1 cellular context compared by ENCODE assay signal in the genomic region with DNA sequence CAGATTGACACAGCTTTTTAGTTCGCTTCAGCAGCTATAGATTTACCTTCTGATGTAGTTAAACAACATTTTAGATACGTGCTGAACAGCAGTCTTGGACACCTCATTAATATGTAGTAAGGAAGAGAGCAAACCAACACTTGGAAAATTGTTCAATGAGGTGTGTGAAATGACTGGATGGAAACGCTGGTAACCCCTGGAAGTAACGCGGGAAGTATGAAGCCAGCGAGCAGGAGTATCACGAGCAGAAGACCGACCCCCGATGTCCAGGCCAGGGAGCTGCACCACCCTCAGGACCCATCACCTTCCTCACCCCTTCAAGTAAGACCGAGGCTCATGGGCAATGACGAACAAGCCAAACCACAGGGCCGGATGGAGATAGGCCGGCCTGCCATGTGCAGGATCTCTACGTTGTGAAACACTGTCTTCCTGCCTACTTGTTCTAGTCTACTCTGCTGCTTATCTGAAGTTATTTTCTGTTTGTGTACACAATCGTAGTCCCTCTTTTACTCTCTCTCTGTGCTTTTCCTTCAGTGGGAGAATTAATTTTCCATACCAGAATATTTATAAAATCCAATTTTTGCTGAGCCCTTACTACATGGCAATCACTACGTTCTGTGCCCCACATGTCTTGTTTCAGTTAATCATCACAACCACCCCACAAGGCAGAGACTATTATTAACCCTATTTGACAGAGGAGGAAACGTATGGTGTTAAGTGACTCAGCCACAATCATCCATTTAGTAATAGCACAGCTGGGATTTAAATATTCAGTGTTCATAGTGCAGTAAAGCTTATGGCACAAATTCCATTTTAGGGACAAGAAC.
TF ChIP-seq lines count a peak whose summit lies in the region.

No MANE protein-coding gene starts in this region.

TF ChIP-seq in SK-N-SH treated with all-trans-retinoic acid at 6 μM for 48 hours, 23 proteins besides CTCF, POLR2A, EP300 and RAD21 (continued from another document):
- TF ChIP-seq ZFP30 (CRISPR knock-in tag; IDR thresholded peaks at IDR 0.05) (no peak), ESRRG (CRISPR knock-in tag; IDR thresholded peaks at IDR 0.05) (no peak)
